In genomic region chr17:73174126-73174525, GRCh38 we compare ENCODE assay signal across 22 cellular contexts. TPM values are rescaled to one million over a fixed set of nuclear protein-coding genes. Genes with fewer than 3 reads are reported as not detected.
"Had no signal": no experiment of that assay in that cellular context is flagged by ENCODE, and none has a peak within 500 bp of the region (broad histone marks: within the 10 kb centered on the region; RNA-seq: fewer than 3 reads in every experiment).

No MANE protein-coding gene starts in this region.

- DNase-seq: MV-4-11, NCI-H1048, NCI-H1105, NCI-H1417, NCI-H1436 treated with DMSO at 0.1 percent for 48 hours, NCI-H1694, NCI-H187 treated with DMSO at 0.1 percent for 48 hours, NCI-H2029 treated with DMSO at 0.1 percent for 48 hours, NCI-H2171 treated with DMSO at 0.1 percent for 48 hours, NCI-H345, NCI-H446 treated with DMSO at 0.1 percent for 48 hours, NCI-H510A treated with DMSO at 0.1 percent for 48 hours, NCI-H526, NCI-H82, SHP77, SK-N-SH had no signal

- ATAC-seq: K562, Panc1 had no signal

- H3K4me2 ChIP-seq: KMS-11, SK-N-SH had no signal

- H3K27ac ChIP-seq: KMS-11, RWPE1 had no signal

- FAIRE-seq: K562 had no signal

- H3K9ac ChIP-seq: KMS-11, SK-N-SH had no signal

- H3K9me2 ChIP-seq: SK-N-SH had no signal

- H3K4me3 ChIP-seq: K562 had no signal

- H3K9me3 ChIP-seq: SK-N-SH had no signal

RNA-seq across cellular contexts. Expression of gene SSTR2, which starts 9.3 kb away (rescaled TPM):
- total RNA-seq: K562, MCF 10A had no signal
- polyA plus RNA-seq: IgD-negative memory B cell had no signal
